In the genomic region with DNA sequence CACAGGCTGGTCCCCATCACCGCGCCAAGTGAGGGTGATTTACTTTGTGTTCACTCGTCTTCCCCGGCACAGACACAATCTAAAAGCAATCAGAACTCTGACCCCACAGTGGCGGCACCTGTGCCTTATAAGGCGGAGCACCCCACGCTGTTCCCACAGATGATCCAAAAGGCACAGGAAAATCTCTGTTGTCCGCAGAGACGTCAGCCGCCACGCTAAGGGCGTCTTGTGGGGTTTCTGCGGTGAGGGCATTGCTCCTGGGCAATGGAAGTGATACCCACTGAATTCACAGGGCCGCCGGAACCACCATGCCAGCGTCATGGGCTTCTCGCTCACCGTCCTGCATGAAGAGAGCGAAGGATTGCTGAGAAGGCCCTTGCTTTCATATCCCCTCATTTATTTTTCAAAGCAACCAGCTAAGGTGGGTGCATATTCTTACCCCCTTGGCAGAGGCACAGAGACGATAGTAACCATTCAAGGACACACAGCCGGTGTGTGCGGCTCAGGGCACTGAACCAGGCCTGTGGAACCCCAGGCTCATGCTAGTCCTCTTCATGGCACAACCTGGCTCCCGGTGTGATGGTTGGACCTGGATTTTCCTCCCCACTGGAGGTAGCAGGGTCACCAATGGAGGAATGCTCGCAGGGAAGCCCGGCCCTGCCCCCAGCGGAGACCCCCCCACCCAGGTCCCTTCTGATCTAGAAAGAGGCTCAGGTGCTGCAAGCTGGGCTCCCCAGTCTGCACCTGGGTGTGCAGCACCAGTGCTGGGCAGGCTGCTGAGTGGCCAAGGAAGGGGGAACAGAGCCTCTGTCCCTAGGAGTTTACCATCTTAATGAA, we compare ENCODE assay signal across 11 cellular contexts.
DNase-seq lines count a peak whose midpoint lies in the region; ATAC-seq lines count a peak whose summit lies in the region.
"Had no signal": no experiment of that assay in that cellular context is flagged by ENCODE, and none has a peak within 500 bp of the region (broad histone marks: within the 10 kb centered on the region; RNA-seq: fewer than 3 reads in every experiment).

No MANE protein-coding gene starts in this region.

- no peaks in the 10 kb centered on the region for H3K36me3 Mint-ChIP-seq in stimulated activated naive B cell treated with anti-CD40 and anti-IgM and Interleukin-4, amounts not matched to agents 10 μg/mL and 1 μg/mL and 100 μg/mL, for 72 hours
- H3K36me3 Mint-ChIP-seq: CD4-positive, CD25-positive, alpha-beta regulatory T cell had no signal

- H3K27me3 Mint-ChIP-seq in stimulated activated naive CD8-positive, alpha-beta T cell treated with anti-CD3 and anti-CD28 coated beads, Interleukin-15, amount 100 ng/mL, for 72 hours: peaks cover 7% of the 10 kb centered on the region
- no peaks in the 10 kb centered on the region for H3K27me3 Mint-ChIP-seq in stimulated activated naive B cell treated with anti-CD40 and anti-IgM and Interleukin-4, amounts not matched to agents 10 μg/mL and 1 μg/mL and 100 μg/mL, for 72 hours
- H3K27me3 Mint-ChIP-seq: CD4-positive, CD25-positive, alpha-beta regulatory T cell had no signal

- no peak overlapping the region for H3K27ac Mint-ChIP-seq in stimulated activated naive CD8-positive, alpha-beta T cell treated with anti-CD3 and anti-CD28 coated beads, Interleukin-15, amount 100 ng/mL, for 72 hours
- H3K27ac Mint-ChIP-seq in stimulated activated naive B cell treated with anti-CD40 and anti-IgM and Interleukin-4, amounts not matched to agents 10 μg/mL and 1 μg/mL and 100 μg/mL, for 72 hours: peak overlapping the region; percentile 11
- H3K27ac Mint-ChIP-seq: CD4-positive, CD25-positive, alpha-beta regulatory T cell had no signal

- ATAC-seq in stimulated activated naive CD8-positive, alpha-beta T cell treated with anti-CD3 and anti-CD28 coated beads, Interleukin-15, amount 100 ng/mL, for 72 hours: peak; percentile 13
- no peak for ATAC-seq in stimulated activated naive CD8-positive, alpha-beta T cell treated with anti-CD3 and anti-CD28 coated beads, Interleukin-15, Interleukin-2, amounts not matched to agents 100 U/mL and 50 U/mL, for 24 hours
- no peak for ATAC-seq in stimulated activated naive B cell treated with anti-CD40 and anti-IgM and Interleukin-4, amounts not matched to agents 10 μg/mL and 1 μg/mL and 100 μg/mL, for 72 hours (replicated peaks)
- ATAC-seq in HG03378 (IDR thresholded peaks at IDR 0.05; ENCODE audit: unreplicated experiment): no peak
- ATAC-seq: HCT116 had no signal

- H3K4me1 Mint-ChIP-seq in stimulated activated naive CD8-positive, alpha-beta T cell treated with anti-CD3 and anti-CD28 coated beads, Interleukin-15, amount 100 ng/mL, for 72 hours: no peaks in the 10 kb centered on the region
- no peaks in the 10 kb centered on the region for H3K4me1 Mint-ChIP-seq in stimulated activated naive B cell treated with anti-CD40 and anti-IgM and Interleukin-4, amounts not matched to agents 10 μg/mL and 1 μg/mL and 100 μg/mL, for 72 hours
- H3K4me1 Mint-ChIP-seq: CD4-positive, CD25-positive, alpha-beta regulatory T cell had no signal

- no peak overlapping the region for H3K4me3 Mint-ChIP-seq in stimulated activated naive CD8-positive, alpha-beta T cell treated with anti-CD3 and anti-CD28 coated beads, Interleukin-15, amount 100 ng/mL, for 72 hours
- no peak overlapping the region for H3K4me3 Mint-ChIP-seq in stimulated activated naive B cell treated with anti-CD40 and anti-IgM and Interleukin-4, amounts not matched to agents 10 μg/mL and 1 μg/mL and 100 μg/mL, for 72 hours
- H3K4me3 Mint-ChIP-seq: CD4-positive, CD25-positive, alpha-beta regulatory T cell had no signal

- no peak for DNase-seq in stimulated activated naive CD8-positive, alpha-beta T cell treated with anti-CD3 and anti-CD28 coated beads, Interleukin-15, amount 100 ng/mL, for 72 hours
- no peak for DNase-seq in stimulated activated naive CD8-positive, alpha-beta T cell treated with anti-CD3 and anti-CD28 coated beads, Interleukin-15, Interleukin-2, amounts not matched to agents 100 U/mL and 50 U/mL, for 24 hours
- DNase-seq in mesenteric fat pad (ENCODE audit: low spot score) (peak; percentile 72), NK-92 (lab: John Stamatoyannopoulos, UW; ENCODE audit: unreplicated experiment) (no peak), NCI-H2227 treated with DMSO at 0.1 percent for 48 hours (lab: John Stamatoyannopoulos, UW) (no peak)
- DNase-seq in stimulated activated naive B cell treated with anti-CD40 and anti-IgM and Interleukin-4, amounts not matched to agents 10 μg/mL and 1 μg/mL and 100 μg/mL, for 72 hours: no peak
- DNase-seq: ACHN; CD4-positive, CD25-positive, alpha-beta regulatory T cell; DMS53 had no signal

- H3K9me3 Mint-ChIP-seq in stimulated activated naive CD8-positive, alpha-beta T cell treated with anti-CD3 and anti-CD28 coated beads, Interleukin-15, amount 100 ng/mL, for 72 hours: no peaks in the 10 kb centered on the region
- H3K9me3 Mint-ChIP-seq in stimulated activated naive B cell treated with anti-CD40 and anti-IgM and Interleukin-4, amounts not matched to agents 10 μg/mL and 1 μg/mL and 100 μg/mL, for 72 hours: no peaks in the 10 kb centered on the region
